In genomic region chr17:8162232-8162996, GRCh38 we compare ENCODE assay signal across 8 cellular contexts. TPM values are rescaled to one million over a fixed set of nuclear protein-coding genes. Genes with fewer than 3 reads are reported as not detected.
DNase-seq lines count a peak whose midpoint lies in the region; ATAC-seq and TF ChIP-seq lines count a peak whose summit lies in the region.

A gene with protein sequence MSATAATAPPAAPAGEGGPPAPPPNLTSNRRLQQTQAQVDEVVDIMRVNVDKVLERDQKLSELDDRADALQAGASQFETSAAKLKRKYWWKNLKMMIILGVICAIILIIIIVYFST (minus strand): TSS chr17:8162948. CDS start chr17:8162879, 69 bp downstream.

- ATAC-seq in HG03342 (IDR thresholded peaks at IDR 0.05; ENCODE audit: unreplicated experiment) (peak; percentile 44), SK-N-SH treated with all-trans-retinoic acid at 6 μM for 48 hours (peak; percentile 49), left cardiac atrium (peak; percentile 56 to 78), HG02623 (IDR thresholded peaks at IDR 0.05; ENCODE audit: unreplicated experiment) (no peak)

- no peaks in the 10 kb centered on the region for H3K9me3 Mint-ChIP-seq in progenitor cell of endocrine pancreas (ENCODE audit: low read depth)

- peaks cover 9% of the 10 kb centered on the region for H3K36me3 Mint-ChIP-seq in progenitor cell of endocrine pancreas (ENCODE audit: insufficient read depth)

- DNase-seq in adipocyte (ENCODE audit: low read depth) (peak; percentile 91), left cardiac atrium (peak; percentile 89), progenitor cell of endocrine pancreas (ENCODE audit: low spot score, unreplicated experiment) (peak; percentile 73), vagina (ENCODE audit: extremely low spot score in 2 of 2) (peak in 1 of 2 donors; percentile 87)

- H3K27me3 ChIP-seq in adipocyte (replicated peaks; ENCODE audit: control insufficient read depth, insufficient read depth, low read length) (no peaks in the 10 kb centered on the region), vagina (no peaks in the 10 kb centered on the region)

- peak within 1 kb of the TSS; percentile 90 for H3K4me3 Mint-ChIP-seq in progenitor cell of endocrine pancreas (ENCODE audit: low read depth)

- no peaks in the 10 kb centered on the region for H3K27me3 Mint-ChIP-seq in progenitor cell of endocrine pancreas

- peaks cover 37% of the 10 kb centered on the region for H3K4me1 ChIP-seq in adipocyte (ENCODE audit: control insufficient read depth, insufficient read depth, low read length)
- peaks cover 56% of the 10 kb centered on the region for H3K4me1 ChIP-seq in vagina

- peak within 1 kb of the TSS; percentile 96 for H3K9ac ChIP-seq in adipocyte (ENCODE audit: low read length)

- peaks cover 20% of the 10 kb centered on the region for H3K4me1 Mint-ChIP-seq in progenitor cell of endocrine pancreas (ENCODE audit: low read depth)

- intact Hi-C loops in left cardiac atrium (cut with DNase I): no loop called here
- intact Hi-C loops in vagina (cut with DNase I): no loop called here

- TF ChIP-seq POLR2A in vagina (IDR thresholded peaks at IDR 0.05): peak in 1 of 2 donors; percentile 93

- H3K4me3 ChIP-seq in GM08714 (ENCODE audit: low read length) (peak within 1 kb of the TSS; percentile 95), adipocyte (ENCODE audit: low read length) (peak within 1 kb of the TSS; percentile 95), vagina (peak within 1 kb of the TSS; percentile 81)

- H3K27ac ChIP-seq in vagina: peak within 1 kb of the TSS; percentile 100

- H3K9me3 ChIP-seq in adipocyte (ENCODE audit: control insufficient read depth, low read length) (no peaks in the 10 kb centered on the region), vagina (no peaks in the 10 kb centered on the region)

- H3K36me3 ChIP-seq in adipocyte (ENCODE audit: control insufficient read depth, insufficient read depth, low read length, severe bottlenecking) (peaks cover 19% of the 10 kb centered on the region), vagina (peaks cover 0 to 5% of the 10 kb centered on the region in 2 donors)

- peak within 1 kb of the TSS; percentile 98 for H3K27ac Mint-ChIP-seq in progenitor cell of endocrine pancreas

- no peak for TF ChIP-seq CTCF in progenitor cell of endocrine pancreas (IDR thresholded peaks at IDR 0.05; ENCODE audit: unreplicated experiment)
- TF ChIP-seq CTCF in vagina (IDR thresholded peaks at IDR 0.05): no peak

TF ChIP-seq in SK-N-SH treated with all-trans-retinoic acid at 6 μM for 48 hours, 23 proteins besides CTCF, POLR2A, EP300 and RAD21:
- TF ChIP-seq ZNF70 (CRISPR knock-in tag; IDR thresholded peaks at IDR 0.05): no peak
- TF ChIP-seq PPARA (CRISPR knock-in tag; IDR thresholded peaks at IDR 0.05; ENCODE audit: borderline replicate concordance): no peak
- no peak for TF ChIP-seq OSR1 (CRISPR knock-in tag; IDR thresholded peaks at IDR 0.05)
- no peak for TF ChIP-seq ESRRG (CRISPR knock-in tag; IDR thresholded peaks at IDR 0.05)
- no peak for TF ChIP-seq ZFP30 (CRISPR knock-in tag; IDR thresholded peaks at IDR 0.05)
- TF ChIP-seq BACH2 (CRISPR knock-in tag; IDR thresholded peaks at IDR 0.05; ENCODE audit: borderline replicate concordance): no peak
- TF ChIP-seq, protein P1, sequence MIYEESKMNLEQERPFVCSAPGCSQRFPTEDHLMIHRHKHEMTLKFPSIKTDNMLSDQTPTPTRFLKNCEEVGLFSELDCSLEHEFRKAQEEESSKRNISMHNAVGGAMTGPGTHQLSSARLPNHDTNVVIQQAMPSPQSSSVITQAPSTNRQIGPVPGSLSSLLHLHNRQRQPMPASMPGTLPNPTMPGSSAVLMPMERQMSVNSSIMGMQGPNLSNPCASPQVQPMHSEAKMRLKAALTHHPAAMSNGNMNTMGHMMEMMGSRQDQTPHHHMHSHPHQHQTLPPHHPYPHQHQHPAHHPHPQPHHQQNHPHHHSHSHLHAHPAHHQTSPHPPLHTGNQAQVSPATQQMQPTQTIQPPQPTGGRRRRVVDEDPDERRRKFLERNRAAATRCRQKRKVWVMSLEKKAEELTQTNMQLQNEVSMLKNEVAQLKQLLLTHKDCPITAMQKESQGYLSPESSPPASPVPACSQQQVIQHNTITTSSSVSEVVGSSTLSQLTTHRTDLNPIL (CRISPR knock-in tag; IDR thresholded peaks at IDR 0.05; ENCODE audit: low read depth): no peak
- TF ChIP-seq, protein P2, sequence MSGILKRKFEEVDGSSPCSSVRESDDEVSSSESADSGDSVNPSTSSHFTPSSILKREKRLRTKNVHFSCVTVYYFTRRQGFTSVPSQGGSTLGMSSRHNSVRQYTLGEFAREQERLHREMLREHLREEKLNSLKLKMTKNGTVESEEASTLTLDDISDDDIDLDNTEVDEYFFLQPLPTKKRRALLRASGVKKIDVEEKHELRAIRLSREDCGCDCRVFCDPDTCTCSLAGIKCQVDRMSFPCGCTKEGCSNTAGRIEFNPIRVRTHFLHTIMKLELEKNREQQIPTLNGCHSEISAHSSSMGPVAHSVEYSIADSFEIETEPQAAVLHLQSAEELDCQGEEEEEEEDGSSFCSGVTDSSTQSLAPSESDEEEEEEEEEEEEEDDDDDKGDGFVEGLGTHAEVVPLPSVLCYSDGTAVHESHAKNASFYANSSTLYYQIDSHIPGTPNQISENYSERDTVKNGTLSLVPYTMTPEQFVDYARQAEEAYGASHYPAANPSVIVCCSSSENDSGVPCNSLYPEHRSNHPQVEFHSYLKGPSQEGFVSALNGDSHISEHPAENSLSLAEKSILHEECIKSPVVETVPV (CRISPR knock-in tag; IDR thresholded peaks at IDR 0.05): no peak
- TF ChIP-seq RARB (CRISPR knock-in tag; IDR thresholded peaks at IDR 0.05): no peak
- TF ChIP-seq POU6F1 (CRISPR knock-in tag; IDR thresholded peaks at IDR 0.05; ENCODE audit: borderline replicate concordance, low read depth): no peak

RNA-seq across cellular contexts. Expression of the gene that starts here (rescaled TPM):
- total RNA-seq in left cardiac atrium (10 to 100 TPM; 59.1 to 72.3 TPM), progenitor cell of endocrine pancreas (46.4 and 48.1 TPM in 2 replicates), vagina (35.6 TPM)
